20 cellular contexts compared by ENCODE assay signal in genomic region chr13:112997188-112998135, GRCh38. TPM values are rescaled to one million over a fixed set of nuclear protein-coding genes. Genes with fewer than 3 reads are reported as not detected.
DNase-seq lines count a peak whose midpoint lies in the region; ATAC-seq and TF ChIP-seq lines count a peak whose summit lies in the region.
"Had no signal": no experiment of that assay in that cellular context is flagged by ENCODE, and none has a peak within 500 bp of the region (broad histone marks: within the 10 kb centered on the region; RNA-seq: fewer than 3 reads in every experiment).

No MANE protein-coding gene starts in this region.

- H3K36me3 Mint-ChIP-seq in brain: no peaks in the 10 kb centered on the region

- H3K4me3 Mint-ChIP-seq in brain: no peak overlapping the region
- H3K4me3 Mint-ChIP-seq: activated CD4-positive, alpha-beta T cell treated with anti-CD3 and anti-CD28 coated beads, Interleukin-2, amount 10 ng/mL, durations not matched to agents 7 days and 5 days; activated naive CD8-positive, alpha-beta T cell treated with anti-CD3 and anti-CD28 coated beads, Interleukin-2, amount 50 U/mL, for 24 hours; dendritic cell treated with granulocyte-macrophage colony-stimulating factor and Interleukin-4, amounts not matched to agents 40 ng/mL and 50 ng/mL, for 4 days; stimulated activated naive CD8-positive, alpha-beta T cell treated with anti-CD3 and anti-CD28 coated beads, Interleukin-15, Interleukin-2, amounts not matched to agents 100 ng/mL and 50 ng/mL, for 24 hours had no signal

- H3K27ac Mint-ChIP-seq in brain: peak overlapping the region in 4 of 5 experiments; percentile 48 to 76 (median 74)
- H3K27ac Mint-ChIP-seq: activated CD4-positive, alpha-beta T cell treated with anti-CD3 and anti-CD28 coated beads, Interleukin-2, amount 10 ng/mL, durations not matched to agents 7 days and 5 days; activated naive CD8-positive, alpha-beta T cell treated with anti-CD3 and anti-CD28 coated beads, Interleukin-2, amount 50 U/mL, for 24 hours; dendritic cell treated with granulocyte-macrophage colony-stimulating factor and Interleukin-4, amounts not matched to agents 40 ng/mL and 50 ng/mL, for 4 days; stimulated activated naive CD8-positive, alpha-beta T cell treated with anti-CD3 and anti-CD28 coated beads, Interleukin-15, Interleukin-2, amounts not matched to agents 100 ng/mL and 50 ng/mL, for 24 hours had no signal

- ATAC-seq in mucosa of descending colon (peak; percentile 59), HG03280 (IDR thresholded peaks at IDR 0.05; ENCODE audit: unreplicated experiment) (no peak), GM18498 (IDR thresholded peaks at IDR 0.05; ENCODE audit: unreplicated experiment) (no peak)
- ATAC-seq: activated naive CD8-positive, alpha-beta T cell treated with anti-CD3 and anti-CD28 coated beads, Interleukin-2, amount 50 U/mL, for 24 hours; left ventricle myocardium superior had no signal

- DNase-seq in Kasumi-1 (lab: John Stamatoyannopoulos, UW) (peak; percentile 25 to 30), mucosa of descending colon (peak; percentile 81 to 84 (median 81)), amygdala (lab: John Stamatoyannopoulos, UW) (no peak), vagina (ENCODE audit: extremely low spot score in 2 of 2) (no peak)
- DNase-seq: activated CD4-positive, alpha-beta T cell treated with anti-CD3 and anti-CD28 coated beads, Interleukin-2, amount 10 ng/mL, durations not matched to agents 7 days and 5 days; activated naive CD8-positive, alpha-beta T cell treated with anti-CD3 and anti-CD28 coated beads, Interleukin-2, amount 50 U/mL, for 24 hours; COR-L47; erythroblast; H7; left ventricle myocardium superior; NCI-H1105; NCI-H2227 treated with DMSO at 0.1 percent for 48 hours; stimulated activated CD4-positive, alpha-beta T cell treated with anti-CD3 and anti-CD28 coated beads, Interleukin-2, amount 100 ng/mL, for 48 hours had no signal

- no peaks in the 10 kb centered on the region for H3K9me3 ChIP-seq in mucosa of descending colon
- H3K9me3 ChIP-seq in vagina: no peaks in the 10 kb centered on the region
- H3K9me3 ChIP-seq: upper lobe of left lung had no signal

- no peaks in the 10 kb centered on the region for H3K27me3 ChIP-seq in vagina
- H3K27me3 ChIP-seq: upper lobe of left lung had no signal

- no peak for TF ChIP-seq POLR2A in vagina (IDR thresholded peaks at IDR 0.05)

- H3K4me1 ChIP-seq in mucosa of descending colon (ENCODE audit: low read depth) (peaks cover 45% of the 10 kb centered on the region), vagina (peaks cover 15% of the 10 kb centered on the region)

- no peaks in the 10 kb centered on the region for H3K36me3 ChIP-seq in mucosa of descending colon (ENCODE audit: low read depth)
- H3K36me3 ChIP-seq in vagina: no peaks in the 10 kb centered on the region
- H3K36me3 ChIP-seq: upper lobe of left lung had no signal

- intact Hi-C loops in mucosa of descending colon (cut with DNase I, micrococcal nuclease): no loop called here
- intact Hi-C loops in vagina (cut with DNase I): no loop called here

- H3K27me3 Mint-ChIP-seq in brain: no peaks in the 10 kb centered on the region
- H3K27me3 Mint-ChIP-seq: activated CD4-positive, alpha-beta T cell treated with anti-CD3 and anti-CD28 coated beads, Interleukin-2, amount 10 ng/mL, durations not matched to agents 7 days and 5 days; activated naive CD8-positive, alpha-beta T cell treated with anti-CD3 and anti-CD28 coated beads, Interleukin-2, amount 50 U/mL, for 24 hours; stimulated activated naive CD8-positive, alpha-beta T cell treated with anti-CD3 and anti-CD28 coated beads, Interleukin-15, Interleukin-2, amounts not matched to agents 100 ng/mL and 50 ng/mL, for 24 hours had no signal

- H3K9me3 Mint-ChIP-seq in brain: peaks cover 0 to 2% (median 0%) of the 10 kb centered on the region in 5 experiments
- H3K9me3 Mint-ChIP-seq: activated CD4-positive, alpha-beta T cell treated with anti-CD3 and anti-CD28 coated beads, Interleukin-2, amount 10 ng/mL, durations not matched to agents 7 days and 5 days; activated naive CD8-positive, alpha-beta T cell treated with anti-CD3 and anti-CD28 coated beads, Interleukin-2, amount 50 U/mL, for 24 hours; dendritic cell treated with granulocyte-macrophage colony-stimulating factor and Interleukin-4, amounts not matched to agents 40 ng/mL and 50 ng/mL, for 4 days; stimulated activated naive CD8-positive, alpha-beta T cell treated with anti-CD3 and anti-CD28 coated beads, Interleukin-15, Interleukin-2, amounts not matched to agents 100 ng/mL and 50 ng/mL, for 24 hours had no signal

- peak overlapping the region; percentile 46 for H3K27ac ChIP-seq in C4-2B
- H3K27ac ChIP-seq in vagina: no peak overlapping the region

- H3K4me3 ChIP-seq in mucosa of descending colon (no peak overlapping the region), vagina (no peak overlapping the region)
- H3K4me3 ChIP-seq: upper lobe of left lung had no signal

- TF ChIP-seq CTCF in C4-2B (conservative IDR thresholded peaks at IDR 0.05): no peak
- TF ChIP-seq CTCF in brain (conservative IDR thresholded peaks at IDR 0.05): no peak
- TF ChIP-seq CTCF in mucosa of descending colon (IDR thresholded peaks at IDR 0.05): no peak
- TF ChIP-seq CTCF in vagina (IDR thresholded peaks at IDR 0.05): no peak

- peaks cover 71% of the 10 kb centered on the region for H3K4me1 Mint-ChIP-seq in brain
- H3K4me1 Mint-ChIP-seq: activated CD4-positive, alpha-beta T cell treated with anti-CD3 and anti-CD28 coated beads, Interleukin-2, amount 10 ng/mL, durations not matched to agents 7 days and 5 days; activated naive CD8-positive, alpha-beta T cell treated with anti-CD3 and anti-CD28 coated beads, Interleukin-2, amount 50 U/mL, for 24 hours had no signal

RNA-seq across cellular contexts. Expression of gene MCF2L, which starts 28.4 kb away (rescaled TPM):
- polyA plus RNA-seq in brain (ENCODE audit: insufficient read depth, low read depth, low replicate concordance): 61.7 TPM
- total RNA-seq in mucosa of descending colon (100 to 1,000 TPM in 1 of 3 donors, 10 to 100 TPM in 2; 53.9 to 109 (median 95.4) TPM), vagina (45.4 TPM)

Comparison
In these comparisons a context has a peak if more than half of its experiments do, and no peak if none do; other contexts are left out.
1. DNase-seq: peak in Kasumi-1 (2 of 2) and mucosa of descending colon (3 of 3); none in amygdala (0 of 56) and vagina (0 of 2).